In the genomic region with DNA sequence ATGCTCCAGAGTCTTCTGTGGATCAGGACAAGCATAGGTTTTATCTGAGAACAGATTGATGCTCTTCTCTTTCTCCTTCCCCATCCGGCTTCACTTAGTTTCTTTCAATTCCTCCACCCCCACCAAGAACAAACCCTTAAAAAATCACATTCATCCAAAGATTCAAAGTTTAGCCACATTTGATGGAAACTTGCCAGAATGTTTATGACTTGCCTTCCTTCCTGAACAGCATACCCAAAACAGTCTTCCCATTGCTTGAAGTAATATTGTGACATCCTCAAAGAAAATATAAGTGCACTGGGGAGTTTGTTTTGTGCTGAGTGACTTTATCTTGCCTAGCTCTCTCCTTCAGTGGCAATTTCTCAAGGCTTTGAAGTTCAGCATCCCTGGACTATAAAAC, we compare ENCODE assay signal across 30 cellular contexts.
DNase-seq lines count a peak whose midpoint lies in the region; TF ChIP-seq lines count a peak whose summit lies in the region.
"Had no signal": no experiment of that assay in that cellular context is flagged by ENCODE, and none has a peak within 500 bp of the region (broad histone marks: within the 10 kb centered on the region; RNA-seq: fewer than 3 reads in every experiment).

No MANE protein-coding gene starts in this region.

- no peaks in the 10 kb centered on the region for H3K9me3 Mint-ChIP-seq in activated T-cell treated with anti-CD3 and anti-CD28 coated beads, Interleukin-2, amount 50 U/mL, for 24 hours
- H3K9me3 Mint-ChIP-seq: activated naive CD4-positive, alpha-beta T cell treated with anti-CD3 and anti-CD28 coated beads, Interleukin-2, amount 50 U/mL, for 72 hours; stimulated activated naive CD8-positive, alpha-beta T cell treated with anti-CD3 and anti-CD28 coated beads, Interleukin-15, Interleukin-2, amounts not matched to agents 100 ng/mL and 50 ng/mL, for 24 hours; T-helper 2 cell treated with Interferon-gamma antibody and Interleukin-4, amounts not matched to agents 5 μg/mL and 100 μg/mL, for 36 hours had no signal

- no peaks in the 10 kb centered on the region for H3K4me1 Mint-ChIP-seq in activated T-cell treated with anti-CD3 and anti-CD28 coated beads, Interleukin-2, amount 50 U/mL, for 24 hours (ENCODE audit: low read depth)
- H3K4me1 Mint-ChIP-seq: activated CD4-positive, alpha-beta T cell treated with anti-CD3 and anti-CD28 coated beads for 36 hours; CD4-positive, CD25-positive, alpha-beta regulatory T cell; mesothelial cell of epicardium had no signal

- DNase-seq in EL = peak; percentile 11
- peak; percentile 45 to 48 for DNase-seq in NOMO-1 (lab: John Stamatoyannopoulos, UW; ENCODE audit: unreplicated experiment in 2 of 2)
- DNase-seq in fibroblast of mammary gland (ENCODE audit: low read depth) = peak; percentile 2
- no peak for DNase-seq in superior temporal gyrus (ENCODE audit: extremely low spot score)
- no peak for DNase-seq in activated T-cell treated with anti-CD3 and anti-CD28 coated beads, Interleukin-2, amount 50 U/mL, for 24 hours
- DNase-seq in NCI-H146 treated with DMSO at 0.1 percent for 48 hours (lab: John Stamatoyannopoulos, UW; ENCODE audit: unreplicated experiment) = no peak
- no peak for DNase-seq in RPMI8226
- DNase-seq: activated CD4-positive, alpha-beta T cell treated with anti-CD3 and anti-CD28 coated beads for 36 hours; activated effector memory CD4-positive, alpha-beta T cell treated with Interleukin-2 at 50 U/mL for 16 hours; activated T-cell treated with anti-CD3 and anti-CD28 coated beads for 4 hours; CD4-positive, CD25-positive, alpha-beta regulatory T cell; DMS79 treated with DMSO at 0.1 percent for 48 hours; effector memory CD4-positive, alpha-beta T cell; foreskin keratinocyte; heart left ventricle; NCI-H1417; NCI-H2081; NCI-H226; NCI-H69; Peyer's patch; posterior cingulate gyrus; right cardiac atrium; stimulated activated CD8-positive, alpha-beta memory T cell treated with anti-CD3 and anti-CD28 coated beads, Interleukin-4, amount 100 ng/mL, for 48 hours had no signal

- H3K27ac Mint-ChIP-seq in activated T-cell treated with anti-CD3 and anti-CD28 coated beads, Interleukin-2, amount 50 U/mL, for 24 hours = no peak overlapping the region
- H3K27ac Mint-ChIP-seq: activated CD4-positive, alpha-beta T cell treated with anti-CD3 and anti-CD28 coated beads for 36 hours; activated naive CD4-positive, alpha-beta T cell treated with anti-CD3 and anti-CD28 coated beads, Interleukin-2, amount 50 U/mL, for 72 hours; CD4-positive, CD25-positive, alpha-beta regulatory T cell; mesothelial cell of epicardium; stimulated activated naive CD8-positive, alpha-beta T cell treated with anti-CD3 and anti-CD28 coated beads, Interleukin-15, Interleukin-2, amounts not matched to agents 100 ng/mL and 50 ng/mL, for 24 hours; T-helper 2 cell treated with Interferon-gamma antibody and Interleukin-4, amounts not matched to agents 5 μg/mL and 100 μg/mL, for 36 hours had no signal

- H3K4me3 Mint-ChIP-seq in activated T-cell treated with anti-CD3 and anti-CD28 coated beads, Interleukin-2, amount 50 U/mL, for 24 hours = no peak overlapping the region
- H3K4me3 Mint-ChIP-seq: activated CD4-positive, alpha-beta T cell treated with anti-CD3 and anti-CD28 coated beads for 36 hours; CD4-positive, CD25-positive, alpha-beta regulatory T cell; mesothelial cell of epicardium; stimulated activated naive CD8-positive, alpha-beta T cell treated with anti-CD3 and anti-CD28 coated beads, Interleukin-15, Interleukin-2, amounts not matched to agents 100 ng/mL and 50 ng/mL, for 24 hours; T-helper 2 cell treated with Interferon-gamma antibody and Interleukin-4, amounts not matched to agents 5 μg/mL and 100 μg/mL, for 36 hours had no signal

- H3K36me3 Mint-ChIP-seq in activated T-cell treated with anti-CD3 and anti-CD28 coated beads, Interleukin-2, amount 50 U/mL, for 24 hours (ENCODE audit: low read depth) = no peaks in the 10 kb centered on the region
- H3K36me3 Mint-ChIP-seq: activated naive CD4-positive, alpha-beta T cell treated with anti-CD3 and anti-CD28 coated beads, Interleukin-2, amount 50 U/mL, for 72 hours; CD4-positive, CD25-positive, alpha-beta regulatory T cell; mesothelial cell of epicardium had no signal

- no peak overlapping the region for H3K4me3 ChIP-seq in fibroblast of mammary gland (ENCODE audit: control insufficient read depth, low read depth, low read length)
- H3K4me3 ChIP-seq: cardiac muscle cell, coronary artery, heart left ventricle, Peyer's patch, tibial nerve had no signal

- peaks cover 21% of the 10 kb centered on the region for H3K27me3 Mint-ChIP-seq in activated T-cell treated with anti-CD3 and anti-CD28 coated beads, Interleukin-2, amount 50 U/mL, for 24 hours
- H3K27me3 Mint-ChIP-seq: CD4-positive, CD25-positive, alpha-beta regulatory T cell had no signal

- TF ChIP-seq CTCF in fibroblast of mammary gland (conservative IDR thresholded peaks at IDR 0.05; ENCODE audit: control insufficient read depth, insufficient read depth, low read depth, low read length) = no peak

Comparison
In these comparisons a context has a peak if more than half of its experiments do, and no peak if none do; other contexts are left out.
1. DNase-seq: peak in EL (single experiment), NOMO-1 (2 of 2) and fibroblast of mammary gland (single experiment); none in superior temporal gyrus (single experiment), activated T-cell treated with anti-CD3 and anti-CD28 coated beads, Interleukin-2, amount 50 U/mL, for 24 hours (single experiment), NCI-H146 treated with DMSO at 0.1 percent for 48 hours (single experiment) and RPMI8226 (single experiment).